ENCODE assay signal across 8 cellular contexts in genomic region chr1:48776400-48777218, GRCh38. TPM values are rescaled to one million over a fixed set of nuclear protein-coding genes. Genes with fewer than 3 reads are reported as not detected.
A peak's percentile ranks its signal among the peaks of the same experiment; 100 is the strongest.
DNase-seq lines count a peak whose midpoint lies in the region; ATAC-seq and TF ChIP-seq lines count a peak whose summit lies in the region.

TSS of gene BEND5 (minus strand) at chr1:48776891. CDS start at chr1:48776831, 60 bp downstream.

- H3K9ac ChIP-seq in colonic mucosa (ENCODE audit: low read depth in 2 of 2, low read length in 2 of 2) (peak within 1 kb of the TSS in 1 of 2 donors; percentile 50), liver (ENCODE audit: low read depth in 1 of 2, low read length in 2 of 2) (no peak within 1 kb of the TSS)

- peaks cover 10% of the 10 kb centered on the region; the same call in 1 of the 2 replicates for H3K4me1 Mint-ChIP-seq in WTC11

- DNase-seq in DMS53 treated with DMSO at 0.1 percent for 48 hours (lab: John Stamatoyannopoulos, UW; ENCODE audit: unreplicated experiment), result peak; percentile 24
- peak; percentile 89 for DNase-seq in NCI-H1105 treated with DMSO at 0.1 percent for 48 hours (lab: John Stamatoyannopoulos, UW)
- DNase-seq in WTC11 (ENCODE audit: low spot score), result peak; percentile 65
- DNase-seq in colonic mucosa, result peak; percentile 28
- peak; percentile 26 for DNase-seq in stimulated activated CD4-positive, alpha-beta T cell treated with anti-CD3 and anti-CD28 coated beads, Interleukin-4, amount 100 ng/mL, for 24 hours

- WGBS in liver, result 3% methylated on average over 72 of the region's 72 CpGs

- no peaks in the 10 kb centered on the region for H3K36me3 Mint-ChIP-seq in WTC11

- no peak for TF ChIP-seq RAD21 in liver (IDR thresholded peaks at IDR 0.05)

- H3K4me3 ChIP-seq in colonic mucosa (peak within 1 kb of the TSS; percentile 50), liver (ENCODE audit: low read depth in 1 of 3, low read length in 3 of 3) (peak within 1 kb of the TSS; percentile 1 to 58 (median 45))

- H3K9me3 ChIP-seq in colonic mucosa (no peaks in the 10 kb centered on the region), liver (ENCODE audit: control insufficient read depth in 4 of 4, low read length in 3 of 4) (no peaks in the 10 kb centered on the region)

- TF ChIP-seq CTCF in WTC11 (IDR thresholded peaks at IDR 0.05), result no peak
- TF ChIP-seq CTCF in colonic mucosa (IDR thresholded peaks at IDR 0.05), result no peak
- TF ChIP-seq CTCF in liver (IDR thresholded peaks at IDR 0.05; ENCODE audit: low read depth, low read length, missing input control), result no peak

- H3K4me3 Mint-ChIP-seq in WTC11, result peak within 1 kb of the TSS; percentile 97

- peak within 1 kb of the TSS; percentile 33; the same call in 1 of the 2 replicates for H3K27ac Mint-ChIP-seq in WTC11

- no peaks in the 10 kb centered on the region for H3K4me1 ChIP-seq in colonic mucosa
- H3K4me1 ChIP-seq in liver (ENCODE audit: control insufficient read depth in 4 of 4, insufficient read depth in 4 of 4, low read length in 3 of 4), result peaks cover 0 to 5% (median 0%) of the 10 kb centered on the region in 4 donors

- intact Hi-C loops in colonic mucosa (cut with DNase I), result no loop called here

- H3K9me3 Mint-ChIP-seq in WTC11, result no peaks in the 10 kb centered on the region

- CTCF ChIA-PET in WTC11 (lab: Charles Lee), result interaction anchor here (0.6 to 2.3 kb wide), 6 partner anchors 41 to 204 kb away, joined by 3 to 6 read pairs (median 4); no protein-coding TSS in a partner anchor

- POLR2A ChIA-PET in WTC11 (lab: Charles Lee), result interaction anchor here (1.3 kb wide), 1 partner anchor 204 kb away, joined by 3 read pairs; no protein-coding TSS in a partner anchor

- H3K27ac ChIP-seq in colonic mucosa, result no peak within 1 kb of the TSS
- no peak within 1 kb of the TSS for H3K27ac ChIP-seq in liver (ENCODE audit: low read depth in 1 of 2, low read length in 2 of 2)

- H3K27me3 ChIP-seq in colonic mucosa (no peaks in the 10 kb centered on the region), liver (ENCODE audit: control insufficient read depth in 4 of 4, insufficient read depth in 4 of 4, low read length in 3 of 4) (peaks cover 0 to 5% (median 2%) of the 10 kb centered on the region in 4 donors)

- H3K36me3 ChIP-seq in colonic mucosa, result no peaks in the 10 kb centered on the region
- no peaks in the 10 kb centered on the region for H3K36me3 ChIP-seq in liver (ENCODE audit: control insufficient read depth in 4 of 4, insufficient read depth in 3 of 4, low read depth in 1 of 4, low read length in 3 of 4)

- H3K27me3 Mint-ChIP-seq in WTC11 (ENCODE audit: low read depth), result peaks cover 6% of the 10 kb centered on the region

- ATAC-seq in WTC11 (peak; percentile 57), HG02571 (IDR thresholded peaks at IDR 0.05; ENCODE audit: unreplicated experiment) (no peak), GM21529 (IDR thresholded peaks at IDR 0.05; ENCODE audit: unreplicated experiment) (no peak)

TF ChIP-seq in WTC11, 78 proteins besides CTCF, POLR2A, EP300 and RAD21 (continues in another document):
- TF ChIP-seq PRDM15 (CRISPR knock-in tag; IDR thresholded peaks at IDR 0.05) (no peak), ELF4 (CRISPR knock-in tag; IDR thresholded peaks at IDR 0.05; ENCODE audit: low read depth) (no peak), ATF3 (CRISPR knock-in tag; conservative IDR thresholded peaks at IDR 0.05) (no peak)
- TF ChIP-seq, protein P1, sequence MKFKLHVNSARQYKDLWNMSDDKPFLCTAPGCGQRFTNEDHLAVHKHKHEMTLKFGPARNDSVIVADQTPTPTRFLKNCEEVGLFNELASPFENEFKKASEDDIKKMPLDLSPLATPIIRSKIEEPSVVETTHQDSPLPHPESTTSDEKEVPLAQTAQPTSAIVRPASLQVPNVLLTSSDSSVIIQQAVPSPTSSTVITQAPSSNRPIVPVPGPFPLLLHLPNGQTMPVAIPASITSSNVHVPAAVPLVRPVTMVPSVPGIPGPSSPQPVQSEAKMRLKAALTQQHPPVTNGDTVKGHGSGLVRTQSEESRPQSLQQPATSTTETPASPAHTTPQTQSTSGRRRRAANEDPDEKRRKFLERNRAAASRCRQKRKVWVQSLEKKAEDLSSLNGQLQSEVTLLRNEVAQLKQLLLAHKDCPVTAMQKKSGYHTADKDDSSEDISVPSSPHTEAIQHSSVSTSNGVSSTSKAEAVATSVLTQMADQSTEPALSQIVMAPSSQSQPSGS (CRISPR knock-in tag; IDR thresholded peaks at IDR 0.05; ENCODE audit: borderline replicate concordance, low read depth), result no peak

TF ChIP-seq in liver, 16 proteins besides CTCF, POLR2A, EP300 and RAD21:
- no peak for TF ChIP-seq ATF3 (IDR thresholded peaks at IDR 0.05)
- no peak for TF ChIP-seq FOXA1 (IDR thresholded peaks at IDR 0.05)
- TF ChIP-seq EGR1 (IDR thresholded peaks at IDR 0.05; ENCODE audit: low read depth in 2 of 2), result no peak
- no peak for TF ChIP-seq SP1 (IDR thresholded peaks at IDR 0.05)
- TF ChIP-seq HNF4G (IDR thresholded peaks at IDR 0.05), result no peak
- TF ChIP-seq MAX (IDR thresholded peaks at IDR 0.05), result no peak
- TF ChIP-seq NR2F2 (IDR thresholded peaks at IDR 0.05), result no peak
- no peak for TF ChIP-seq YY1 (IDR thresholded peaks at IDR 0.05)
- TF ChIP-seq RXRA (IDR thresholded peaks at IDR 0.05), result no peak
- TF ChIP-seq, protein P2, sequence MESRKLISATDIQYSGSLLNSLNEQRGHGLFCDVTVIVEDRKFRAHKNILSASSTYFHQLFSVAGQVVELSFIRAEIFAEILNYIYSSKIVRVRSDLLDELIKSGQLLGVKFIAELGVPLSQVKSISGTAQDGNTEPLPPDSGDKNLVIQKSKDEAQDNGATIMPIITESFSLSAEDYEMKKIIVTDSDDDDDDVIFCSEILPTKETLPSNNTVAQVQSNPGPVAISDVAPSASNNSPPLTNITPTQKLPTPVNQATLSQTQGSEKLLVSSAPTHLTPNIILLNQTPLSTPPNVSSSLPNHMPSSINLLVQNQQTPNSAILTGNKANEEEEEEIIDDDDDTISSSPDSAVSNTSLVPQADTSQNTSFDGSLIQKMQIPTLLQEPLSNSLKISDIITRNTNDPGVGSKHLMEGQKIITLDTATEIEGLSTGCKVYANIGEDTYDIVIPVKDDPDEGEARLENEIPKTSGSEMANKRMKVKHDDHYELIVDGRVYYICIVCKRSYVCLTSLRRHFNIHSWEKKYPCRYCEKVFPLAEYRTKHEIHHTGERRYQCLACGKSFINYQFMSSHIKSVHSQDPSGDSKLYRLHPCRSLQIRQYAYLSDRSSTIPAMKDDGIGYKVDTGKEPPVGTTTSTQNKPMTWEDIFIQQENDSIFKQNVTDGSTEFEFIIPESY (IDR thresholded peaks at IDR 0.05), result no peak
- TF ChIP-seq FOXA2 (IDR thresholded peaks at IDR 0.05), result no peak
- no peak for TF ChIP-seq TAF1 (conservative IDR thresholded peaks at IDR 0.05)
- TF ChIP-seq, protein P3, sequence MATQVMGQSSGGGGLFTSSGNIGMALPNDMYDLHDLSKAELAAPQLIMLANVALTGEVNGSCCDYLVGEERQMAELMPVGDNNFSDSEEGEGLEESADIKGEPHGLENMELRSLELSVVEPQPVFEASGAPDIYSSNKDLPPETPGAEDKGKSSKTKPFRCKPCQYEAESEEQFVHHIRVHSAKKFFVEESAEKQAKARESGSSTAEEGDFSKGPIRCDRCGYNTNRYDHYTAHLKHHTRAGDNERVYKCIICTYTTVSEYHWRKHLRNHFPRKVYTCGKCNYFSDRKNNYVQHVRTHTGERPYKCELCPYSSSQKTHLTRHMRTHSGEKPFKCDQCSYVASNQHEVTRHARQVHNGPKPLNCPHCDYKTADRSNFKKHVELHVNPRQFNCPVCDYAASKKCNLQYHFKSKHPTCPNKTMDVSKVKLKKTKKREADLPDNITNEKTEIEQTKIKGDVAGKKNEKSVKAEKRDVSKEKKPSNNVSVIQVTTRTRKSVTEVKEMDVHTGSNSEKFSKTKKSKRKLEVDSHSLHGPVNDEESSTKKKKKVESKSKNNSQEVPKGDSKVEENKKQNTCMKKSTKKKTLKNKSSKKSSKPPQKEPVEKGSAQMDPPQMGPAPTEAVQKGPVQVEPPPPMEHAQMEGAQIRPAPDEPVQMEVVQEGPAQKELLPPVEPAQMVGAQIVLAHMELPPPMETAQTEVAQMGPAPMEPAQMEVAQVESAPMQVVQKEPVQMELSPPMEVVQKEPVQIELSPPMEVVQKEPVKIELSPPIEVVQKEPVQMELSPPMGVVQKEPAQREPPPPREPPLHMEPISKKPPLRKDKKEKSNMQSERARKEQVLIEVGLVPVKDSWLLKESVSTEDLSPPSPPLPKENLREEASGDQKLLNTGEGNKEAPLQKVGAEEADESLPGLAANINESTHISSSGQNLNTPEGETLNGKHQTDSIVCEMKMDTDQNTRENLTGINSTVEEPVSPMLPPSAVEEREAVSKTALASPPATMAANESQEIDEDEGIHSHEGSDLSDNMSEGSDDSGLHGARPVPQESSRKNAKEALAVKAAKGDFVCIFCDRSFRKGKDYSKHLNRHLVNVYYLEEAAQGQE (IDR thresholded peaks at IDR 0.05), result no peak
- no peak for TF ChIP-seq JUND (IDR thresholded peaks at IDR 0.05)
- TF ChIP-seq GABPA (IDR thresholded peaks at IDR 0.05 in 1 of 2, conservative IDR thresholded peaks at IDR 0.05 in 1 of 2), result no peak
- no peak for TF ChIP-seq HNF4A (conservative IDR thresholded peaks at IDR 0.05)

RNA-seq across cellular contexts. Expression of gene BEND5, which starts in this region (rescaled TPM):
- total RNA-seq in WTC11 (2021), result 4.8 to 5.9 TPM (median 4.9 TPM) in 3 replicates
- 1 to 10 TPM in 1 of 2 donors, under 1 TPM in 1; 0.57 to 4.9 TPM for total RNA-seq in colonic mucosa
- total RNA-seq in liver, result under 1 TPM; 0.17 to 0.93 TPM
- polyA plus RNA-seq in liver, result under 1 TPM; 0.12 to 0.21 TPM

Comparison
In these comparisons a context has a peak if more than half of its experiments do, and no peak if none do; other contexts are left out.
1. DNase-seq: peak in every context shown above with its lines; median percentile 89 in NCI-H1105 treated with DMSO at 0.1 percent for 48 hours; 65 in WTC11; 28 in colonic mucosa; 26 in stimulated activated CD4-positive, alpha-beta T cell treated with anti-CD3 and anti-CD28 coated beads, Interleukin-4, amount 100 ng/mL, for 24 hours; 24 in DMS53 treated with DMSO at 0.1 percent for 48 hours.